Comparison of ENCODE assay signal across 8 cellular contexts in genomic region chr15:90231028-90232017, GRCh38. TPM values are rescaled to one million over a fixed set of nuclear protein-coding genes. Genes with fewer than 3 reads are reported as not detected.
DNase-seq lines count a peak whose midpoint lies in the region; ATAC-seq and TF ChIP-seq lines count a peak whose summit lies in the region.

No MANE protein-coding gene starts in this region.

- no peak for TF ChIP-seq CTCF in hepatocyte (IDR thresholded peaks at IDR 0.05; ENCODE audit: poor library complexity)

- H3K4me2 ChIP-seq in hepatocyte, result peak overlapping the region; percentile 84

- peaks cover 20% of the 10 kb centered on the region for H3K79me2 ChIP-seq in hepatocyte

- CTCF ChIA-PET in activated CD8-positive, alpha-beta memory T cell treated with anti-CD3 and anti-CD28 coated beads, Interleukin-2, amount 10 ng/mL, durations not matched to agents 7 days and 5 days (lab: Charles Lee), result interaction anchor here (1.0 to 4.8 kb wide), 10 partner anchors 11 to 132 kb away, joined by 3 to 35 read pairs (median 7); partner anchors contain the start of genes IDH2 and SEMA4B

- H3K4me3 Mint-ChIP-seq in activated CD8-positive, alpha-beta memory T cell treated with anti-CD3 and anti-CD28 coated beads, Interleukin-2, amount 10 ng/mL, durations not matched to agents 7 days and 5 days, result peak overlapping the region; percentile 89

- H3K27me3 Mint-ChIP-seq in activated CD8-positive, alpha-beta memory T cell treated with anti-CD3 and anti-CD28 coated beads, Interleukin-2, amount 10 ng/mL, durations not matched to agents 7 days and 5 days, result no peaks in the 10 kb centered on the region

- H3K27ac Mint-ChIP-seq in activated CD8-positive, alpha-beta memory T cell treated with anti-CD3 and anti-CD28 coated beads, Interleukin-2, amount 10 ng/mL, durations not matched to agents 7 days and 5 days, result peak overlapping the region; percentile 94

- H3K9me3 Mint-ChIP-seq in activated CD8-positive, alpha-beta memory T cell treated with anti-CD3 and anti-CD28 coated beads, Interleukin-2, amount 10 ng/mL, durations not matched to agents 7 days and 5 days (ENCODE audit: low read depth), result no peaks in the 10 kb centered on the region

- no peaks in the 10 kb centered on the region for H3K27me3 ChIP-seq in hepatocyte

- peak overlapping the region; percentile 94 for H3K27ac ChIP-seq in hepatocyte

- peak; percentile 86 for DNase-seq in Jurkat, Clone E6-1 (ENCODE audit: low read depth, low spot score)
- DNase-seq in activated CD8-positive, alpha-beta memory T cell treated with anti-CD3 and anti-CD28 coated beads, Interleukin-2, amount 10 ng/mL, durations not matched to agents 7 days and 5 days, result peak; percentile 90
- DNase-seq in hepatocyte (ENCODE audit: low spot score) (no peak), NCI-H526 (lab: John Stamatoyannopoulos, UW) (no peak), glomerular visceral epithelial cell (ENCODE audit: extremely low spot score) (no peak), SKM-1 treated with dmso at 0.1 percent for 144 hours (lab: John Stamatoyannopoulos, UW; ENCODE audit: unreplicated experiment) (no peak)
- DNase-seq in stimulated activated CD8-positive, alpha-beta memory T cell treated with anti-CD3 and anti-CD28 coated beads, Interleukin-12 subunit alpha, Interleukin-12 subunit beta, amount 100 ng/mL, for 24 hours (ENCODE audit: extremely low read depth), result peak; percentile 36

- peak; percentile 56 for ATAC-seq in activated CD8-positive, alpha-beta memory T cell treated with anti-CD3 and anti-CD28 coated beads, Interleukin-2, amount 10 ng/mL, durations not matched to agents 7 days and 5 days
- ATAC-seq in GM21367 (IDR thresholded peaks at IDR 0.05; ENCODE audit: unreplicated experiment), result no peak

- peaks cover 32% of the 10 kb centered on the region for H3K36me3 Mint-ChIP-seq in activated CD8-positive, alpha-beta memory T cell treated with anti-CD3 and anti-CD28 coated beads, Interleukin-2, amount 10 ng/mL, durations not matched to agents 7 days and 5 days

- no peaks in the 10 kb centered on the region for H3K9me2 ChIP-seq in hepatocyte (replicated peaks; ENCODE audit: insufficient read depth)

- H3K9me3 ChIP-seq in hepatocyte (ENCODE audit: low read depth), result no peaks in the 10 kb centered on the region

- no peak overlapping the region for H2AFZ ChIP-seq in hepatocyte

- peaks cover 23% of the 10 kb centered on the region for H3K4me1 ChIP-seq in hepatocyte (ENCODE audit: insufficient read depth)

- WGBS in hepatocyte (ENCODE audit: low lambda C conversion rate, missing lambda C conversion rate), result 86% methylated on average over 27 of the region's 27 CpGs

- H4K20me1 ChIP-seq in hepatocyte (ENCODE audit: insufficient read depth, poor library complexity, severe bottlenecking), result no peaks in the 10 kb centered on the region

- H3K4me3 ChIP-seq in Jurkat, Clone E6-1 (ENCODE audit: low read length), result peak overlapping the region; percentile 45
- H3K4me3 ChIP-seq in hepatocyte, result no peak overlapping the region

- no peaks in the 10 kb centered on the region for H3K36me3 ChIP-seq in hepatocyte (replicated peaks; ENCODE audit: insufficient read depth, low read depth)

- H3K4me1 Mint-ChIP-seq in activated CD8-positive, alpha-beta memory T cell treated with anti-CD3 and anti-CD28 coated beads, Interleukin-2, amount 10 ng/mL, durations not matched to agents 7 days and 5 days, result peaks cover 52% of the 10 kb centered on the region

RNA-seq across cellular contexts. Expression of gene CIB1, which starts 2.4 kb away (rescaled TPM):
- polyA plus RNA-seq in Jurkat, Clone E6-1 (2012; ENCODE audit: insufficient read depth, insufficient read length), result 159 TPM
- total RNA-seq in activated CD8-positive, alpha-beta memory T cell treated with anti-CD3 and anti-CD28 coated beads, Interleukin-2, amount 10 ng/mL, durations not matched to agents 7 days and 5 days, result 100 to 1,000 TPM; 120 to 127 TPM
- total RNA-seq in hepatocyte, result 49.6 and 53.3 TPM in 2 replicates
- polyA plus RNA-seq in hepatocyte, result 161 and 163 TPM in 2 replicates

RNA-seq across cellular contexts. Expression of gene GDPGP1, which starts 2.7 kb away (rescaled TPM):
- 4.4 TPM for polyA plus RNA-seq in Jurkat, Clone E6-1 (2012; ENCODE audit: insufficient read depth, insufficient read length)
- total RNA-seq in activated CD8-positive, alpha-beta memory T cell treated with anti-CD3 and anti-CD28 coated beads, Interleukin-2, amount 10 ng/mL, durations not matched to agents 7 days and 5 days, result 1 to 10 TPM; 7.0 to 9.8 TPM
- total RNA-seq in hepatocyte, result 5.1 and 6.8 TPM in 2 replicates
- polyA plus RNA-seq in hepatocyte, result 0.56 and 1.7 TPM in 2 replicates

RNA-seq across cellular contexts. Expression of gene TTLL13, which starts 18.0 kb away (rescaled TPM):
- polyA plus RNA-seq in Jurkat, Clone E6-1 (2012; ENCODE audit: insufficient read depth, insufficient read length), result 1.3 TPM
- 1 to 10 TPM in 1 of 2 experiments, under 1 TPM in 1; 0.80 to 1.1 TPM for total RNA-seq in activated CD8-positive, alpha-beta memory T cell treated with anti-CD3 and anti-CD28 coated beads, Interleukin-2, amount 10 ng/mL, durations not matched to agents 7 days and 5 days
- not detected in 2 replicates for total RNA-seq in hepatocyte
- polyA plus RNA-seq in hepatocyte, result 0.27 TPM in 1 of 2 replicates, not detected in the other

RNA-seq across cellular contexts. Expression of gene SEMA4B, which starts 30.2 kb away (rescaled TPM):
- 13.9 TPM for polyA plus RNA-seq in Jurkat, Clone E6-1 (2012; ENCODE audit: insufficient read depth, insufficient read length)
- 10 to 100 TPM in 1 of 2 experiments, 1 to 10 TPM in 1; 6.0 to 13.8 TPM for total RNA-seq in activated CD8-positive, alpha-beta memory T cell treated with anti-CD3 and anti-CD28 coated beads, Interleukin-2, amount 10 ng/mL, durations not matched to agents 7 days and 5 days
- total RNA-seq in hepatocyte, result 19.2 and 27.8 TPM in 2 replicates
- polyA plus RNA-seq in hepatocyte, result 43.5 and 47.9 TPM in 2 replicates

RNA-seq across cellular contexts. Expression of gene NGRN, which starts 34.1 kb away (rescaled TPM):
- 39.1 TPM for polyA plus RNA-seq in Jurkat, Clone E6-1 (2012; ENCODE audit: insufficient read depth, insufficient read length)
- 10 to 100 TPM; 30.1 to 34.9 TPM for total RNA-seq in activated CD8-positive, alpha-beta memory T cell treated with anti-CD3 and anti-CD28 coated beads, Interleukin-2, amount 10 ng/mL, durations not matched to agents 7 days and 5 days
- total RNA-seq in hepatocyte, result 62.3 and 65.9 TPM in 2 replicates
- 60.0 and 60.2 TPM in 2 replicates for polyA plus RNA-seq in hepatocyte

Comparison
In these comparisons a context has a peak if more than half of its experiments do, and no peak if none do; other contexts are left out.
1. DNase-seq: peak in Jurkat, Clone E6-1 (single experiment), activated CD8-positive, alpha-beta memory T cell treated with anti-CD3 and anti-CD28 coated beads, Interleukin-2, amount 10 ng/mL, durations not matched to agents 7 days and 5 days (single experiment) and stimulated activated CD8-positive, alpha-beta memory T cell treated with anti-CD3 and anti-CD28 coated beads, Interleukin-12 subunit alpha, Interleukin-12 subunit beta, amount 100 ng/mL, for 24 hours (single experiment); none in hepatocyte (single experiment), NCI-H526 (0 of 2), glomerular visceral epithelial cell (single experiment) and SKM-1 treated with dmso at 0.1 percent for 144 hours (single experiment).